In genomic region chr5:143514915-143515314, GRCh38 we compare ENCODE assay signal across 23 cellular contexts.
DNase-seq lines count a peak whose midpoint lies in the region; ATAC-seq and TF ChIP-seq lines count a peak whose summit lies in the region.
"Had no signal": no experiment of that assay in that cellular context is flagged by ENCODE, and none has a peak within 500 bp of the region (broad histone marks: within the 10 kb centered on the region; RNA-seq: fewer than 3 reads in every experiment).

No MANE protein-coding gene starts in this region.

- POLR2A ChIA-PET in BJ (lab: Charles Lee), result no interaction called here

- no peaks in the 10 kb centered on the region for H3K27me3 ChIP-seq in BJ (ENCODE audit: control insufficient read depth, insufficient read depth, low read length)
- H3K27me3 ChIP-seq: adrenal gland, cardiac muscle cell had no signal

- TF ChIP-seq CTCF in BJ (IDR thresholded peaks at IDR 0.05; ENCODE audit: insufficient read depth, low read depth, low read length), result no peak

- intact Hi-C loops in sciatic nerve (cut with DNase I), result no loop called here

- no peak overlapping the region for H3K4me3 ChIP-seq in BJ (ENCODE audit: low read depth, low read length)
- H3K4me3 ChIP-seq: A549, adrenal gland, cardiac muscle cell, K562 had no signal

- peak; percentile 82 for ATAC-seq in sciatic nerve
- no peak for ATAC-seq in HG03342 (IDR thresholded peaks at IDR 0.05; ENCODE audit: unreplicated experiment)
- ATAC-seq: A549; activated CD4-positive, alpha-beta T cell treated with anti-CD3 and anti-CD28 coated beads for 36 hours; K562; stimulated activated naive CD8-positive, alpha-beta T cell treated with anti-CD3 and anti-CD28 coated beads, Interleukin-15, amount 100 ng/mL, for 72 hours had no signal

- no peak for TF ChIP-seq POLR2A in erythroblast (IDR thresholded peaks at IDR 0.05; ENCODE audit: low read length)

- DNase-seq in BJ (ENCODE audit: low read depth) (peak; percentile 59), NCI-H446 treated with DMSO at 0.1 percent for 48 hours (lab: John Stamatoyannopoulos, UW) (peak; percentile 73), fibroblast of peridontal ligament (ENCODE audit: extremely low read depth) (peak; percentile 92), sciatic nerve (ENCODE audit: low spot score) (no peak), NCI-H226 (no peak), erythroblast (lab: John Stamatoyannopoulos, UW) (no peak), NCI-H2081 treated with DMSO at 0.1 percent for 48 hours (lab: John Stamatoyannopoulos, UW) (no peak)
- DNase-seq: activated CD4-positive, alpha-beta T cell treated with anti-CD3 and anti-CD28 coated beads for 36 hours; activated CD8-positive, alpha-beta memory T cell treated with anti-CD3 and anti-CD28 coated beads for 24 hours; activated T-cell treated with anti-CD3 and anti-CD28 coated beads, Interleukin-2, amount 50 U/mL, for 24 hours; adrenal gland; C1 segment of cervical spinal cord; H7; NCI-H2029; NK-92 treated with Interleukin-12 subunit alpha and Interleukin-12 subunit beta, amount 100 ng/mL, for 24 hours; nucleus accumbens; stimulated activated naive CD8-positive, alpha-beta T cell treated with anti-CD3 and anti-CD28 coated beads, Interleukin-15, amount 100 ng/mL, for 72 hours; T-helper 1 cell; trophoblast cell had no signal

- no peaks in the 10 kb centered on the region for H3K36me3 ChIP-seq in BJ (ENCODE audit: control insufficient read depth, insufficient read depth, low read length)
- H3K36me3 ChIP-seq: adrenal gland, cardiac muscle cell had no signal

- CTCF ChIA-PET in BJ (lab: Yijun Ruan, JAX), result interaction anchor here (1.0 to 1.3 kb wide), 4 partner anchors 9 to 111 kb away, joined by 3 read pairs; partner anchors contain the start of gene NR3C1

Comparison
In these comparisons a context has a peak if more than half of its experiments do, and no peak if none do; other contexts are left out.
1. DNase-seq: peak in BJ (single experiment), NCI-H446 treated with DMSO at 0.1 percent for 48 hours (single experiment) and fibroblast of peridontal ligament (single experiment); none in sciatic nerve (single experiment), NCI-H226 (single experiment), erythroblast (0 of 2) and NCI-H2081 treated with DMSO at 0.1 percent for 48 hours (single experiment).